1 cellular context compared by ENCODE assay signal in the genomic region with DNA sequence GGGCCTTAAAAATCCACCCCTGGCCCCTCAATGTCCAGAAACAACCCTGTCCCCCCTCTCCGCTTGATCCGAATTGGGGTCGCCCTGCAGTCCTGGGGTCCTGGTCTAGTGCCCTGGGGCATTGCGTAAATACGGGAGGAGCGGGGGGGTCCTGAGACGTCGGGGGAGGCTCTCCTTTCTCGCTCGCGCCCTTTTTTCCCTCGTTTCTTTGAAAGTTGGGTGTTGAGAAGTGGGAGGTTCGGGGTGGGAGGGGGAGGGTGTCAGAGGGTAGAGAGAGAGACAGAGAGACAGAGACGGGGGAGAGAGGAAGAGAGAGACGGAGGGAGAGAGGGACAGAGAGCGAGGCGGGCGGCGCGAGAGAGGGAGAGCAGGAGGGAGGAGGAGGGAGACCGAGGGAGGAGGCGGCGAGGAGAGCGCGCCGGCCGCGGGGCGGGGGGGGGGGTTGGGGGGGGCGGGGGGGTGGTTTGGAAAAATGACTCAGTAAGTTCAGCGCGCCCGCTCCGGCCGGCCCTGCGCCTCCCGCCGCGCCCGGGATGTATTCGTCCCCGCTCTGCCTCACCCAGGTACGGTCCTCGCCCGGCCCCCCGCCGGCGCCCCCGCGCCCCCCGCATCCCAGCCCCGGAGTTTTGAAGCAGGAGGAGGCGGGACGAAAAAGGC.
A peak's percentile ranks its signal among the peaks of the same experiment; 100 is the strongest.
TF ChIP-seq lines count a peak whose summit lies in the region.

A gene (plus strand): TSS at position 480 of the 657 bp plus-strand sequence. CDS start 54 bp downstream, at position 534.

TF ChIP-seq in H1, 55 proteins besides CTCF, POLR2A, EP300 and RAD21 (continued from another document):
- no peak for TF ChIP-seq CREB1 (IDR thresholded peaks at IDR 0.05)
- 0 out of 2 replicates have a peak, but pooled peaks have one; percentile 54 for TF ChIP-seq CEBPB (IDR thresholded peaks at IDR 0.05; ENCODE audit: low read depth, low read length)
- peak; percentile 69; the same call in 1 of the 2 replicates for TF ChIP-seq EGR1 (IDR thresholded peaks at IDR 0.05; ENCODE audit: borderline replicate concordance, low read depth, low read length)
- TF ChIP-seq SP4 (IDR thresholded peaks at IDR 0.05; ENCODE audit: low read length): no peak
- 0 out of 2 replicates have a peak, but pooled peaks have one; percentile 6 for TF ChIP-seq RBBP5 (IDR thresholded peaks at IDR 0.05; ENCODE audit: borderline replicate concordance, low read depth, low read length)
